Comparison of ENCODE assay signal across 1 cellular context in genomic region chr21:44735821-44736220, GRCh38.
TF ChIP-seq lines count a peak whose summit lies in the region.

No MANE protein-coding gene starts in this region.

TF ChIP-seq in HepG2, 621 proteins besides CTCF, POLR2A, EP300 and RAD21:
- no peak for TF ChIP-seq THYN1 (CRISPR knock-in tag; IDR thresholded peaks at IDR 0.05; ENCODE audit: borderline replicate concordance, low read depth)
- no peak for TF ChIP-seq PLSCR1 (CRISPR knock-in tag; IDR thresholded peaks at IDR 0.05; ENCODE audit: borderline replicate concordance)
- TF ChIP-seq AKNA (CRISPR knock-in tag; IDR thresholded peaks at IDR 0.05; ENCODE audit: borderline replicate concordance) = no peak
- TF ChIP-seq CBX5 (CRISPR knock-in tag; IDR thresholded peaks at IDR 0.05; ENCODE audit: borderline replicate concordance) = no peak
- TF ChIP-seq, protein P1, sequence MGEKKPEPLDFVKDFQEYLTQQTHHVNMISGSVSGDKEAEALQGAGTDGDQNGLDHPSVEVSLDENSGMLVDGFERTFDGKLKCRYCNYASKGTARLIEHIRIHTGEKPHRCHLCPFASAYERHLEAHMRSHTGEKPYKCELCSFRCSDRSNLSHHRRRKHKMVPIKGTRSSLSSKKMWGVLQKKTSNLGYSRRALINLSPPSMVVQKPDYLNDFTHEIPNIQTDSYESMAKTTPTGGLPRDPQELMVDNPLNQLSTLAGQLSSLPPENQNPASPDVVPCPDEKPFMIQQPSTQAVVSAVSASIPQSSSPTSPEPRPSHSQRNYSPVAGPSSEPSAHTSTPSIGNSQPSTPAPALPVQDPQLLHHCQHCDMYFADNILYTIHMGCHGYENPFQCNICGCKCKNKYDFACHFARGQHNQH (CRISPR knock-in tag; IDR thresholded peaks at IDR 0.05) = no peak
- TF ChIP-seq, protein P2, sequence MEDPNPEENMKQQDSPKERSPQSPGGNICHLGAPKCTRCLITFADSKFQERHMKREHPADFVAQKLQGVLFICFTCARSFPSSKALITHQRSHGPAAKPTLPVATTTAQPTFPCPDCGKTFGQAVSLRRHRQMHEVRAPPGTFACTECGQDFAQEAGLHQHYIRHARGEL (CRISPR knock-in tag; IDR thresholded peaks at IDR 0.05) = no peak
- no peak for TF ChIP-seq ZNF496 (CRISPR knock-in tag; IDR thresholded peaks at IDR 0.05; ENCODE audit: insufficient replicate concordance)
